Comparison of ENCODE assay signal across 9 cellular contexts in the genomic region with DNA sequence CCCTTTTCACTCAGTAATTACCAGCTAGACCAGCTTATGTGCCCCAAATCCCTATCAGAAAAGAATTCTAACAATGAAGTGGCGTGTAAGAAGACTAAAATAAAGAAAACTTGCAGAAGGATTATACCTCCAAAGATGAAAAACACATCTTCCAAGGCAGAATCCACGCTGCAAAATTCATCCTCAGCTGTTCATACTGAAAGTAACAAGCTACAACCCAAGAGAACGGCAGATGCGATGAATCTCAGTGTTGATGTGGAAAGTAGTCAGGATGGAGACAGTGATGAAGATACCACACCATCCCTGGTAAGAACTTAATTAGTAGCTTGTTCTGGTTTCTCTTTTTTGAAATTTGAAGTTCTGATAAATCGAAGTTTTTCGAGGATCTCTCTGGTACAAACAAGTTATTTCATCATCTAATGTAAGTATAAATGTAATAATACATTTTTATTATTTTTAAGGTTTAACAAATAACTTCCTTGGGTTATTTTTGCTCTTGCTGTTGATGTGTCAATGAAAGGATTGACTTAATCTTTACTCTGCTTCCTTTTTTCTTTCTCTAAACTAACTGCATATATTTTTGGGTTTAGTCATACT. TPM values are rescaled to one million over a fixed set of nuclear protein-coding genes. Genes with fewer than 3 reads are reported as not detected.
A peak's percentile ranks its signal among the peaks of the same experiment; 100 is the strongest.
DNase-seq lines count a peak whose midpoint lies in the region; ATAC-seq and TF ChIP-seq lines count a peak whose summit lies in the region.
"Had no signal": no experiment of that assay in that cellular context is flagged by ENCODE, and none has a peak within 500 bp of the region (broad histone marks: within the 10 kb centered on the region; RNA-seq: fewer than 3 reads in every experiment).

No MANE protein-coding gene starts in this region.

- peaks cover 59% of the 10 kb centered on the region for H3K4me1 Mint-ChIP-seq in activated T-cell treated with anti-CD3 and anti-CD28 coated beads, Interleukin-2, amount 50 U/mL, for 4 hours (ENCODE audit: low read depth)

- 33% methylated on average over 6 of the region's 6 CpGs for WGBS in suprapubic skin

- H3K4me1 ChIP-seq in suprapubic skin = peaks cover 30% of the 10 kb centered on the region

- peak overlapping the region; percentile 81 for H3K4me3 ChIP-seq in SK-N-MC
- peak overlapping the region; percentile 78 for H3K4me3 ChIP-seq in fibroblast of mammary gland (ENCODE audit: control insufficient read depth, low read depth, low read length)
- H3K4me3 ChIP-seq in suprapubic skin = peak overlapping the region; percentile 58

- H3K9me3 Mint-ChIP-seq in activated T-cell treated with anti-CD3 and anti-CD28 coated beads, Interleukin-2, amount 50 U/mL, for 4 hours = no peaks in the 10 kb centered on the region

- peak; percentile 32 for ATAC-seq in activated T-cell treated with anti-CD3 and anti-CD28 coated beads, Interleukin-2, amount 50 U/mL, for 4 hours
- ATAC-seq in GM19395 (IDR thresholded peaks at IDR 0.05; ENCODE audit: unreplicated experiment) = no peak

- peak overlapping the region; percentile 92 for H3K9ac ChIP-seq in SK-N-MC (ENCODE audit: insufficient read length)

- peak overlapping the region; percentile 35 for H3K27ac ChIP-seq in SK-N-MC
- no peak overlapping the region for H3K27ac ChIP-seq in suprapubic skin

- H3K27me3 ChIP-seq in suprapubic skin = no peaks in the 10 kb centered on the region

- no peak for DNase-seq in activated T-cell treated with anti-CD3 and anti-CD28 coated beads, Interleukin-2, amount 50 U/mL, for 4 hours
- DNase-seq in activated T-cell treated with anti-CD3 and anti-CD28 coated beads for 4 hours = no peak
- no peak for DNase-seq in SK-N-MC (ENCODE audit: low read depth, low spot score)
- DNase-seq in fibroblast of mammary gland (ENCODE audit: low read depth) = peak; percentile 32
- no peak for DNase-seq in suprapubic skin (ENCODE audit: low spot score in 2 of 2)
- no peak for DNase-seq in iPS-NIHi11 (ENCODE audit: low spot score)
- DNase-seq in nucleus accumbens (lab: John Stamatoyannopoulos, UW) = no peak
- DNase-seq: NCI-H2171 had no signal

- no peak for TF ChIP-seq POLR2A in suprapubic skin (IDR thresholded peaks at IDR 0.05)

- H3K36me3 ChIP-seq in SK-N-MC (ENCODE audit: insufficient read depth, low read length) (peaks cover 40% of the 10 kb centered on the region), suprapubic skin (no peaks in the 10 kb centered on the region)

- TF ChIP-seq CTCF in fibroblast of mammary gland (conservative IDR thresholded peaks at IDR 0.05; ENCODE audit: control insufficient read depth, insufficient read depth, low read depth, low read length) (no peak), suprapubic skin (IDR thresholded peaks at IDR 0.05) (no peak)

- H3K27me3 Mint-ChIP-seq in activated T-cell treated with anti-CD3 and anti-CD28 coated beads, Interleukin-2, amount 50 U/mL, for 4 hours (ENCODE audit: low read depth) = no peaks in the 10 kb centered on the region

- no peak for TF ChIP-seq EP300 in suprapubic skin (IDR thresholded peaks at IDR 0.05)

- peak overlapping the region; percentile 85 for H3K4me3 Mint-ChIP-seq in activated T-cell treated with anti-CD3 and anti-CD28 coated beads, Interleukin-2, amount 50 U/mL, for 4 hours

- no peaks in the 10 kb centered on the region for H3K9me3 ChIP-seq in SK-N-MC (ENCODE audit: low read depth, low read length)
- H3K9me3 ChIP-seq in suprapubic skin = no peaks in the 10 kb centered on the region

- H3K36me3 Mint-ChIP-seq in activated T-cell treated with anti-CD3 and anti-CD28 coated beads, Interleukin-2, amount 50 U/mL, for 4 hours (ENCODE audit: insufficient read depth) = peaks cover 10% of the 10 kb centered on the region

RNA-seq across cellular contexts. Expression of gene WDR76, which starts 1.4 kb away (rescaled TPM):
- 10 to 100 TPM; 37.1 to 44.8 (median 39.2) TPM for total RNA-seq in activated T-cell treated with anti-CD3 and anti-CD28 coated beads, Interleukin-2, amount 50 U/mL, for 4 hours
- total RNA-seq in suprapubic skin = 1 to 10 TPM; 5.2 to 7.8 (median 5.8) TPM

RNA-seq across cellular contexts. Expression of gene MFAP1, which starts 3.7 kb away (rescaled TPM):
- 10 to 100 TPM; 37.0 to 38.0 (median 37.4) TPM for total RNA-seq in activated T-cell treated with anti-CD3 and anti-CD28 coated beads, Interleukin-2, amount 50 U/mL, for 4 hours
- 10 to 100 TPM; 12.8 to 17.7 (median 15.4) TPM for total RNA-seq in suprapubic skin

RNA-seq across cellular contexts. Expression of gene HYPK, which starts 27.8 kb away (rescaled TPM):
- 10 to 100 TPM; 48.3 to 50.7 (median 49.0) TPM for total RNA-seq in activated T-cell treated with anti-CD3 and anti-CD28 coated beads, Interleukin-2, amount 50 U/mL, for 4 hours
- total RNA-seq in suprapubic skin = 10 to 100 TPM; 12.9 to 27.0 (median 19.8) TPM

RNA-seq across cellular contexts. Expression of gene SERINC4, which starts 28.1 kb away (rescaled TPM):
- total RNA-seq in activated T-cell treated with anti-CD3 and anti-CD28 coated beads, Interleukin-2, amount 50 U/mL, for 4 hours = under 1 TPM; 0.08 to 0.24 (median 0.15) TPM
- under 1 TPM in 1 of 4 donors, not detected in 3; 0.62 TPM for total RNA-seq in suprapubic skin

RNA-seq across cellular contexts. Expression of gene SERF2, which starts 36.0 kb away (rescaled TPM):
- 100 to 1,000 TPM; 561 to 596 (median 567) TPM for total RNA-seq in activated T-cell treated with anti-CD3 and anti-CD28 coated beads, Interleukin-2, amount 50 U/mL, for 4 hours
- 100 to 1,000 TPM; 352 to 813 (median 687) TPM for total RNA-seq in suprapubic skin

Comparison
In these comparisons a context has a peak if more than half of its experiments do, and no peak if none do; other contexts are left out.
1. RNA of gene WDR76, which starts 1.4 kb away (total RNA-seq): 37.1 to 44.8 TPM in activated T-cell treated with anti-CD3 and anti-CD28 coated beads, Interleukin-2, amount 50 U/mL, for 4 hours; 5.2 to 7.8 TPM in suprapubic skin; every median in the first group is over 4 times any median in the second.
2. Peak in every context shown above with its lines, with median percentiles within 50 percentile points of each other: H3K4me3 ChIP-seq.